ENCODE assay signal across 9 cellular contexts in the genomic region with DNA sequence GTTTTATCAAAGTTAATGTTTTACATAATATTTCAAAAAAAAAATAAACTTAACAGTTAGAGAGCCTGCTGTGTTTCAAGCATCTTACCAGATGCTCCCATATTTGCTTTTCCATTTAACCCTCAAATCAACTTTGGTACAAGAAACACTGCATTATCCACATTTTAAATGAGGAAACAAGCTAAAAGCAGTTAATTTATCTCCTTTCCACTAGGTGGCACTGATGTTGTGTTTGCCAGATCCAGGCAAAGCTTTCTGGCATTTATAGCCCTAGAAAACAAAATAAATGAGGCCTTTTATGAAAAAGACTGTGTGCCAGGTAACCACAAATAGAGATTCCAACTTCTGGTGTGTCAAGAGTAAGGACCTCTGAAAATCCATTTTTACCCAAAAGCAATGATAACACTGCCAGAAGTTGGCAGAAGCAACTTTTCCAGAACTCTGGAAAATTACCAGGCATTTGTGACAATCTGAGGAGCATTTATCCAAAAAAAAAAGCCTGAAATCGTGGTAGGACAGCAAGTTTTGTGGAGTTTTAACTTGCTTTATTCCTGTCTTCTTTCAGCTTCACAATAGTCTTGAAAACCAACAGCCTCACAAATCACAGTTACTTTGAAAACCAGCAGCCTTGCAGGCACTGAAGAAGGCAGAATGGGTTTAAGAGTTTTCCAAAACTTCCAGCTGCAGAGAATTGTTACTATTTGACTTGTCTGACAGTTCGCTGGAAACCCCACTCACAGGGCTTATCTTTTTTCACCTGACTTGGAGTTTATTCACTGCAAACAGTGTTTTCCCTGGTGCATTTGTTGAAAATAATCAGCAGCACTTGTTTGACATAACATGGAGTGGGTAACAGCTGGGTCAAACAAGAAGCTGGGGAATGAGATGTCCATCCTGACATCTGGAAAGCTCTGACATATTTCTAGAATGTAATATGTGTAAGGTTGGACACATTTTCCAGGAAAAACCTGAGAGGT. TPM values are rescaled to one million over a fixed set of nuclear protein-coding genes. Genes with fewer than 3 reads are reported as not detected.
DNase-seq lines count a peak whose midpoint lies in the region; ATAC-seq, FAIRE-seq and TF ChIP-seq lines count a peak whose summit lies in the region.
"Had no signal": no experiment of that assay in that cellular context is flagged by ENCODE, and none has a peak within 500 bp of the region (broad histone marks: within the 10 kb centered on the region; RNA-seq: fewer than 3 reads in every experiment).

No MANE protein-coding gene starts in this region.

- H3K27me3 ChIP-seq in endothelial cell of umbilical vein (ENCODE audit: control insufficient read depth in 2 of 2, insufficient read depth in 2 of 2, low read length in 2 of 2): no peaks in the 10 kb centered on the region
- H3K27me3 ChIP-seq: BLaER1 had no signal

- TF ChIP-seq CTCF in endothelial cell of umbilical vein (IDR thresholded peaks at IDR 0.05; ENCODE audit: extremely low read depth in 1 of 2, insufficient read depth in 1 of 2, low read depth in 1 of 2, low read length in 2 of 2) (peak; percentile 56 to 61), nephron (IDR thresholded peaks at IDR 0.05; ENCODE audit: unreplicated experiment in 3 of 3) (peak; percentile 64 to 70 (median 68))

- no peaks in the 10 kb centered on the region for H3K36me3 ChIP-seq in endothelial cell of umbilical vein (ENCODE audit: control insufficient read depth in 2 of 2, extremely low read depth in 1 of 2, insufficient read depth in 2 of 2, low read length in 2 of 2)

- H3K27ac Mint-ChIP-seq in nephron: no peak overlapping the region
- H3K27ac Mint-ChIP-seq in T-helper 2 cell treated with Interferon-gamma antibody and Interleukin-4, amounts not matched to agents 5 μg/mL and 100 μg/mL, for 36 hours: no peak overlapping the region

- intact Hi-C loops in endothelial cell of umbilical vein (cut with micrococcal nuclease): loop anchor here (1.0 to 10.0 kb wide), 6 partner anchors 9 to 862 kb away; partner anchors contain the start of genes DTX3L, FAM162A and PARP9

- H2AFZ ChIP-seq in endothelial cell of umbilical vein (ENCODE audit: low read depth, low read length): no peak overlapping the region

- H3K4me3 ChIP-seq in endothelial cell of umbilical vein (replicated peaks in 1 of 3; ENCODE audit: insufficient read depth in 1 of 3, low read depth in 1 of 3, low read length in 3 of 3): no peak overlapping the region
- H3K4me3 ChIP-seq: BLaER1 had no signal

- no peaks in the 10 kb centered on the region for H3K79me2 ChIP-seq in endothelial cell of umbilical vein (ENCODE audit: control insufficient read depth, insufficient read depth, low read length)

- H3K4me1 ChIP-seq in endothelial cell of umbilical vein (ENCODE audit: control insufficient read depth, extremely low read depth, insufficient read depth, low read length): peaks cover 4% of the 10 kb centered on the region

- no peaks in the 10 kb centered on the region for H3K9me1 ChIP-seq in endothelial cell of umbilical vein (replicated peaks; ENCODE audit: control insufficient read depth, extremely low read depth, insufficient read depth, low read length)

- H3K9me3 Mint-ChIP-seq in nephron: no peaks in the 10 kb centered on the region
- H3K9me3 Mint-ChIP-seq in T-helper 2 cell treated with Interferon-gamma antibody and Interleukin-4, amounts not matched to agents 5 μg/mL and 100 μg/mL, for 36 hours: no peaks in the 10 kb centered on the region

- no peaks in the 10 kb centered on the region for H4K20me1 ChIP-seq in endothelial cell of umbilical vein (replicated peaks; ENCODE audit: control insufficient read depth, extremely low read depth, insufficient read depth, low read length)

- TF ChIP-seq POLR2A in endothelial cell of umbilical vein (IDR thresholded peaks at IDR 0.05; ENCODE audit: low read depth, low read length): no peak

- no peaks in the 10 kb centered on the region for H3K36me3 Mint-ChIP-seq in nephron (ENCODE audit: low read depth)
- peaks cover 20% of the 10 kb centered on the region for H3K36me3 Mint-ChIP-seq in T-helper 2 cell treated with Interferon-gamma antibody and Interleukin-4, amounts not matched to agents 5 μg/mL and 100 μg/mL, for 36 hours (ENCODE audit: low read depth)

- no peaks in the 10 kb centered on the region for H3K27me3 Mint-ChIP-seq in nephron (ENCODE audit: low read depth)
- H3K27me3 Mint-ChIP-seq in T-helper 2 cell treated with Interferon-gamma antibody and Interleukin-4, amounts not matched to agents 5 μg/mL and 100 μg/mL, for 36 hours (ENCODE audit: low read depth): no peaks in the 10 kb centered on the region

- dilution Hi-C loops in endothelial cell of umbilical vein (cut with MboI; ENCODE audit: extremely low pct_ligation_motif_present, low sequenced_read_pairs): no loop called here

- H3K9ac ChIP-seq in endothelial cell of umbilical vein (replicated peaks; ENCODE audit: extremely low read depth, insufficient read depth, low read length): no peak overlapping the region
- H3K9ac ChIP-seq: BLaER1 had no signal

- no peak overlapping the region for H3K4me2 ChIP-seq in endothelial cell of umbilical vein (ENCODE audit: insufficient read depth, low read length)
- H3K4me2 ChIP-seq: BLaER1 had no signal

- DNase-seq in NCI-H1436 (lab: John Stamatoyannopoulos, UW) (peak; percentile 31), NCI-H1436 treated with DMSO at 0.1 percent for 48 hours (lab: John Stamatoyannopoulos, UW) (no peak), LHCN-M2 (ENCODE audit: low read depth) (peak; percentile 55), SIG-M5 treated with dmso at 0.1 percent for 504 hours (lab: John Stamatoyannopoulos, UW; ENCODE audit: unreplicated experiment) (peak; percentile 73), endothelial cell of umbilical vein (ENCODE audit: low read depth, low spot score) (peak; percentile 56)
- DNase-seq in T-helper 2 cell treated with Interferon-gamma antibody and Interleukin-4, amounts not matched to agents 5 μg/mL and 100 μg/mL, for 36 hours (ENCODE audit: low spot score): no peak

- no peak overlapping the region for H3K27ac ChIP-seq in endothelial cell of umbilical vein (ENCODE audit: insufficient read depth, low read depth, low read length)
- H3K27ac ChIP-seq: BLaER1 had no signal

- ATAC-seq in HG03196 (IDR thresholded peaks at IDR 0.05; ENCODE audit: unreplicated experiment): no peak

- BruUV-seq in endothelial cell of umbilical vein (replicated peaks; lab: Mats Ljungman, UMichigan): no TSS peak

- POLR2A ChIA-PET in endothelial cell of umbilical vein (lab: Charles Lee): interaction anchor here (0.8 to 1.3 kb wide), 2 partner anchors 9 to 286 kb away, joined by 4 to 9 read pairs; partner anchors contain the start of genes FAM162A and MIX23

- peak; percentile 89 for FAIRE-seq in endothelial cell of umbilical vein (lab: Jason Lieb, UNC)

- H3K4me1 Mint-ChIP-seq in nephron: no peaks in the 10 kb centered on the region
- peaks cover 30% of the 10 kb centered on the region for H3K4me1 Mint-ChIP-seq in T-helper 2 cell treated with Interferon-gamma antibody and Interleukin-4, amounts not matched to agents 5 μg/mL and 100 μg/mL, for 36 hours (ENCODE audit: low read depth)

- H3K4me3 Mint-ChIP-seq in nephron: no peak overlapping the region
- H3K4me3 Mint-ChIP-seq in T-helper 2 cell treated with Interferon-gamma antibody and Interleukin-4, amounts not matched to agents 5 μg/mL and 100 μg/mL, for 36 hours: no peak overlapping the region

- no peaks in the 10 kb centered on the region for H3K9me3 ChIP-seq in endothelial cell of umbilical vein (replicated peaks; ENCODE audit: control insufficient read depth, insufficient read depth, low read length)
- H3K9me3 ChIP-seq: BLaER1 had no signal

- CTCF ChIA-PET in endothelial cell of umbilical vein (lab: Charles Lee): interaction anchor here (0.6 to 5.4 kb wide), 47 partner anchors 9 to 1096 kb away, joined by 3 to 120 read pairs (median 4); partner anchors contain the start of genes DTX3L, FAM162A, HCLS1 and KPNA1

TF ChIP-seq in endothelial cell of umbilical vein, 7 proteins besides CTCF, POLR2A, EP300 and RAD21:
- no peak for TF ChIP-seq POLR2AphosphoS5 (IDR thresholded peaks at IDR 0.05; ENCODE audit: insufficient read depth, low read depth, low read length)

RNA-seq across cellular contexts. Expression of gene FAM162A, which starts 9.2 kb away (rescaled TPM):
- total RNA-seq in LHCN-M2 (2014; rRNA removed): 27.6 and 32.3 TPM in 2 replicates
- polyA plus RNA-seq in LHCN-M2 (2012): 60.4 TPM
- 23.4 and 25.9 TPM in 2 replicates for total RNA-seq in endothelial cell of umbilical vein
- polyA plus RNA-seq in endothelial cell of umbilical vein: 8.2 and 12.6 TPM in 2 replicates
- 29.7 and 30.1 TPM in 2 replicates for polyA plus RNA-seq in endothelial cell of umbilical vein (2011; cell fraction: cytosol; rRNA removed)
- polyA plus RNA-seq in endothelial cell of umbilical vein (2011; cell fraction: nucleus; rRNA removed): 10.6 and 11.0 TPM in 2 replicates
- 41.5 and 51.6 TPM in 2 replicates for polyA plus RNA-seq in endothelial cell of umbilical vein (2012)
- polyA minus RNA-seq in endothelial cell of umbilical vein: 5.0 and 10.3 TPM in 2 replicates
- 9.2 TPM for polyA minus RNA-seq in endothelial cell of umbilical vein (2011; cell fraction: cytosol; rRNA and poly(A)+ RNA removed)
- 2.3 and 2.9 TPM in 2 replicates for polyA minus RNA-seq in endothelial cell of umbilical vein (2011; cell fraction: nucleus; rRNA and poly(A)+ RNA removed)

RNA-seq across cellular contexts. Expression of gene MIX23, which starts 10.1 kb away (rescaled TPM):
- total RNA-seq in LHCN-M2 (2014; rRNA removed) (37.6 and 37.8 TPM in 2 replicates), endothelial cell of umbilical vein (43.6 and 53.5 TPM in 2 replicates)
- polyA plus RNA-seq in LHCN-M2 (2012): 24.5 TPM
- polyA plus RNA-seq in endothelial cell of umbilical vein: 3.7 and 4.5 TPM in 2 replicates
- polyA plus RNA-seq in endothelial cell of umbilical vein (2011; cell fraction: cytosol; rRNA removed): 10.8 and 11.6 TPM in 2 replicates
- 10.2 and 12.0 TPM in 2 replicates for polyA plus RNA-seq in endothelial cell of umbilical vein (2011; cell fraction: nucleus; rRNA removed)
- polyA plus RNA-seq in endothelial cell of umbilical vein (2012): 31.2 and 52.4 TPM in 2 replicates
- 3.5 and 5.5 TPM in 2 replicates for polyA minus RNA-seq in endothelial cell of umbilical vein
- polyA minus RNA-seq in endothelial cell of umbilical vein (2011; cell fraction: cytosol; rRNA and poly(A)+ RNA removed): 20.7 TPM
- 4.6 and 4.8 TPM in 2 replicates for polyA minus RNA-seq in endothelial cell of umbilical vein (2011; cell fraction: nucleus; rRNA and poly(A)+ RNA removed)

RNA-seq across cellular contexts. Expression of gene WDR5B, which starts 22.7 kb away (rescaled TPM):
- 4.7 and 6.0 TPM in 2 replicates for total RNA-seq in LHCN-M2 (2014; rRNA removed)
- 1.7 TPM for polyA plus RNA-seq in LHCN-M2 (2012)
- total RNA-seq in endothelial cell of umbilical vein: 2.6 and 3.7 TPM in 2 replicates
- 1.6 and 1.8 TPM in 2 replicates for polyA plus RNA-seq in endothelial cell of umbilical vein
- 1.7 and 1.8 TPM in 2 replicates for polyA plus RNA-seq in endothelial cell of umbilical vein (2011; cell fraction: cytosol; rRNA removed)
- polyA plus RNA-seq in endothelial cell of umbilical vein (2011; cell fraction: nucleus; rRNA removed): 1.5 and 2.6 TPM in 2 replicates
- 1.9 and 2.4 TPM in 2 replicates for polyA plus RNA-seq in endothelial cell of umbilical vein (2012)
- polyA minus RNA-seq in endothelial cell of umbilical vein: 2.9 and 3.3 TPM in 2 replicates
- 1.9 TPM for polyA minus RNA-seq in endothelial cell of umbilical vein (2011; cell fraction: cytosol; rRNA and poly(A)+ RNA removed)
- polyA minus RNA-seq in endothelial cell of umbilical vein (2011; cell fraction: nucleus; rRNA and poly(A)+ RNA removed): 3.8 and 5.8 TPM in 2 replicates

Comparison
In these comparisons a context has a peak if more than half of its experiments do, and no peak if none do; other contexts are left out.
1. DNase-seq: peak in NCI-H1436 (single experiment), LHCN-M2 (single experiment), SIG-M5 treated with dmso at 0.1 percent for 504 hours (single experiment) and endothelial cell of umbilical vein (single experiment); none in NCI-H1436 treated with DMSO at 0.1 percent for 48 hours (single experiment) and T-helper 2 cell treated with Interferon-gamma antibody and Interleukin-4, amounts not matched to agents 5 μg/mL and 100 μg/mL, for 36 hours (single experiment).